Comparison of ENCODE assay signal across 1 cellular context in genomic region chr1:30988045-30988444, GRCh38.
TF ChIP-seq lines count a peak whose summit lies in the region.

No MANE protein-coding gene starts in this region.

TF ChIP-seq in K562, 482 proteins besides CTCF, POLR2A, EP300 and RAD21 (continued from another document):
- TF ChIP-seq THAP7 (CRISPR knock-in tag; IDR thresholded peaks at IDR 0.05), result no peak
- no peak for TF ChIP-seq CREB3L1 (IDR thresholded peaks at IDR 0.05; ENCODE audit: borderline replicate concordance, low read depth)
- TF ChIP-seq TRIM25 (IDR thresholded peaks at IDR 0.05; ENCODE audit: borderline replicate concordance), result no peak
- TF ChIP-seq SIRT6 (IDR thresholded peaks at IDR 0.05; ENCODE audit: low read depth, low read length), result no peak
- TF ChIP-seq C11orf30 (IDR thresholded peaks at IDR 0.05; ENCODE audit: low read depth), result peak; percentile 59
- TF ChIP-seq CBX8 (IDR thresholded peaks at IDR 0.05; ENCODE audit: borderline replicate concordance, extremely low read depth, low read depth, low read length, poor library complexity, severe bottlenecking), result no peak
